ENCODE assay signal across 15 cellular contexts in genomic region chr3:72086712-72087093, GRCh38.
"Had no signal": no experiment of that assay in that cellular context is flagged by ENCODE, and none has a peak within 500 bp of the region (broad histone marks: within the 10 kb centered on the region; RNA-seq: fewer than 3 reads in every experiment).

No MANE protein-coding gene starts in this region.

- H3K27ac ChIP-seq: brain microvascular endothelial cell, epithelial cell of prostate, parathyroid adenoma, tibial artery, vagina had no signal

- H3K27ac Mint-ChIP-seq: effector memory CD8-positive, alpha-beta T cell; immature natural killer cell; stimulated activated naive B cell treated with anti-CD40 and anti-IgM and Interleukin-4, amounts not matched to agents 10 μg/mL and 1 μg/mL and 100 μg/mL, for 72 hours had no signal

- H3K4me3 ChIP-seq: tibial artery, vagina had no signal

- H3K9me3 Mint-ChIP-seq: effector memory CD8-positive, alpha-beta T cell; immature natural killer cell; stimulated activated naive B cell treated with anti-CD40 and anti-IgM and Interleukin-4, amounts not matched to agents 10 μg/mL and 1 μg/mL and 100 μg/mL, for 72 hours had no signal

- H3K9me3 ChIP-seq: tibial artery, vagina had no signal

- H3K36me3 Mint-ChIP-seq: immature natural killer cell; stimulated activated naive B cell treated with anti-CD40 and anti-IgM and Interleukin-4, amounts not matched to agents 10 μg/mL and 1 μg/mL and 100 μg/mL, for 72 hours had no signal

- H3K4me1 ChIP-seq: parathyroid adenoma, tibial artery had no signal

- H3K27me3 ChIP-seq: tibial artery, vagina had no signal

- ATAC-seq: effector memory CD8-positive, alpha-beta T cell; stimulated activated naive B cell treated with anti-CD40 and anti-IgM and Interleukin-4, amounts not matched to agents 10 μg/mL and 1 μg/mL and 100 μg/mL, for 72 hours had no signal

- H3K36me3 ChIP-seq: brain microvascular endothelial cell, tibial artery, vagina had no signal

- H3K4me3 Mint-ChIP-seq: effector memory CD8-positive, alpha-beta T cell; immature natural killer cell; stimulated activated naive B cell treated with anti-CD40 and anti-IgM and Interleukin-4, amounts not matched to agents 10 μg/mL and 1 μg/mL and 100 μg/mL, for 72 hours had no signal

- DNase-seq: activated naive CD4-positive, alpha-beta T cell; anterior cingulate cortex; dermis blood vessel endothelial cell; effector memory CD8-positive, alpha-beta T cell; head of caudate nucleus; immature natural killer cell; midbrain; retina; stimulated activated CD4-positive, alpha-beta T cell treated with anti-CD3 and anti-CD28 coated beads, Interleukin-2, amount 100 ng/mL, for 48 hours; stimulated activated naive B cell treated with anti-CD40 and anti-IgM and Interleukin-4, amounts not matched to agents 10 μg/mL and 1 μg/mL and 100 μg/mL, for 72 hours; tibial artery had no signal
